ENCODE assay signal across 1 cellular context in the genomic region with DNA sequence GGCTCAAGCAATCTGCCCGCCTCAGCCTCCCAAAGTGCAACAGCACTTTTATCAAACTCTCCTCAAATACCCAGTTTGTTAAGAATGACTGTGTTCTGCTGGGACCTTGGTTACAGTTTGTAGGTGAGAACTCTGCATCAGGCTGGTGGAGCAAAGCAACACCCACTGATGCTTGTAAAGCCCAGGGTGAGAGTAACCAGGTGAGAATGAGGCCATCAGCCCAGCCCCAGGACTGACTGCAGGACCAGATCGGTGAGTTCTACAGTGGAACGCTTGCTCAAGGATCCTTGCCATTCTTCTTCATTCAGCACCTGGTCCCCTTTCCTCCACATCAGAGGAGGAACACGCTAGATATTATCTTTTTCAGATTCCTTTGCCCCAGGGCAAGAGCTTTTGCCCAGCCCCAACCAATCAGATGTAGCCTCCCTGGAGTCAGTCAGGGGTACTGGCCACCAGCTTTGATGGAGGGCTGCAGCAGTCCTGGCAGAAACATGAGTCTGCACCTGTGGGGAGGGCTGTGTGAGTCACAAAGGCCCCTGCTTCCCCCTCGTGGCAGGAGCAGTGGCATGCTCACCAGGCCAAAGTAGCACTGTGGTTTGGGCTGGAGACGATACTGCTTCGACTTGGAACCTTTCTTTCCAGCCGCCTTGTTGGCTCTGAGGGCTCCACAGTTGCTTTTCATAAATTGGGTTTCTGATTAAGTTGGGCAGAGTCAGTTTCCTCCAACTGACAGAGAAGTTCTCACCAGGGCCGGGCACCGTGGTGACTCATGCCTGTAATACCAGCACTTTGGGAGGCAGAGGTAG.
TF ChIP-seq lines count a peak whose summit lies in the region.

No MANE protein-coding gene starts in this region.

TF ChIP-seq in K562, 482 proteins besides CTCF, POLR2A, EP300 and RAD21 (continued from another document):
- TF ChIP-seq MAX (CRISPR knock-in tag; IDR thresholded peaks at IDR 0.05) (peak; percentile 58), HSF4 (CRISPR knock-in tag; IDR thresholded peaks at IDR 0.05; ENCODE audit: borderline replicate concordance) (no peak), TAF9B (IDR thresholded peaks at IDR 0.05; ENCODE audit: partially characterized antibody) (no peak), GABPB2 (CRISPR knock-in tag; conservative IDR thresholded peaks at IDR 0.05) (no peak), CREB1 (IDR thresholded peaks at IDR 0.05) (no peak), CREB1 (CRISPR knock-in tag; IDR thresholded peaks at IDR 0.05) (peak; percentile 43), RNF2 (IDR thresholded peaks at IDR 0.05) (no peak), ZKSCAN1 (IDR thresholded peaks at IDR 0.05; ENCODE audit: low read depth, low read length) (no peak), RBM14 (IDR thresholded peaks at IDR 0.05; ENCODE audit: borderline replicate concordance, insufficient read depth, low read depth, low read length) (no peak)
- TF ChIP-seq, protein P1, sequence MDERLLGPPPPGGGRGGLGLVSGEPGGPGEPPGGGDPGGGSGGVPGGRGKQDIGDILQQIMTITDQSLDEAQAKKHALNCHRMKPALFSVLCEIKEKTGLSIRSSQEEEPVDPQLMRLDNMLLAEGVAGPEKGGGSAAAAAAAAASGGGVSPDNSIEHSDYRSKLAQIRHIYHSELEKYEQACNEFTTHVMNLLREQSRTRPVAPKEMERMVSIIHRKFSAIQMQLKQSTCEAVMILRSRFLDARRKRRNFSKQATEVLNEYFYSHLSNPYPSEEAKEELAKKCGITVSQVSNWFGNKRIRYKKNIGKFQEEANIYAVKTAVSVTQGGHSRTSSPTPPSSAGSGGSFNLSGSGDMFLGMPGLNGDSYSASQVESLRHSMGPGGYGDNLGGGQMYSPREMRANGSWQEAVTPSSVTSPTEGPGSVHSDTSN (CRISPR knock-in tag; IDR thresholded peaks at IDR 0.05; ENCODE audit: low read depth), result no peak
- TF ChIP-seq, protein P1 (tag; conservative IDR thresholded peaks at IDR 0.05; ENCODE audit: low read depth), result no peak
